In genomic region chr3:156483426-156483825, GRCh38 we compare ENCODE assay signal across 1 cellular context.
A peak's percentile ranks its signal among the peaks of the same experiment; 100 is the strongest.
TF ChIP-seq lines count a peak whose summit lies in the region.

No MANE protein-coding gene starts in this region.

TF ChIP-seq in K562, 482 proteins besides CTCF, POLR2A, EP300 and RAD21 (continued from another document and continues in another):
- TF ChIP-seq PATZ1 (CRISPR knock-in tag; IDR thresholded peaks at IDR 0.05; ENCODE audit: borderline replicate concordance) (no peak), ZNF217 (CRISPR knock-in tag; IDR thresholded peaks at IDR 0.05) (no peak), SMARCE1 (IDR thresholded peaks at IDR 0.05) (peak; percentile 52; the same call in 1 of the 2 replicates), ZNF184 (CRISPR knock-in tag; IDR thresholded peaks at IDR 0.05) (no peak), GATAD2B (IDR thresholded peaks at IDR 0.05; ENCODE audit: borderline replicate concordance) (no peak), NFE2 (IDR thresholded peaks at IDR 0.05; ENCODE audit: low read depth) (peak; percentile 87), BCOR (IDR thresholded peaks at IDR 0.05) (no peak), ZKSCAN3 (CRISPR knock-in tag; IDR thresholded peaks at IDR 0.05) (no peak), GTF2F1 (IDR thresholded peaks at IDR 0.05; ENCODE audit: low read depth, low read length) (no peak), ZNF175 (CRISPR knock-in tag; IDR thresholded peaks at IDR 0.05; ENCODE audit: low read depth) (no peak), TEAD1 (CRISPR knock-in tag; IDR thresholded peaks at IDR 0.05) (0 out of 4 replicates have a peak, but pooled peaks of 1 of the 2 experiments have one; percentile 49), TCF7 (IDR thresholded peaks at IDR 0.05; ENCODE audit: borderline replicate concordance) (no peak), ZNF263 (CRISPR knock-in tag; IDR thresholded peaks at IDR 0.05; ENCODE audit: borderline replicate concordance) (no peak), SAFB (IDR thresholded peaks at IDR 0.05; ENCODE audit: borderline replicate concordance, low read depth, low read length) (no peak), ZFX (CRISPR knock-in tag; IDR thresholded peaks at IDR 0.05) (no peak), CCNT2 (IDR thresholded peaks at IDR 0.05; ENCODE audit: borderline replicate concordance, extremely low read depth, insufficient read length, low read depth, low read length) (no peak), OTX1 (CRISPR knock-in tag; IDR thresholded peaks at IDR 0.05) (no peak), TEAD2 (tag; IDR thresholded peaks at IDR 0.05) (no peak), JUNB (CRISPR knock-in tag; conservative IDR thresholded peaks at IDR 0.05) (no peak), KDM4B (IDR thresholded peaks at IDR 0.05; ENCODE audit: borderline replicate concordance in 2 of 2, low read depth in 1 of 2) (no peak), RAD51 (IDR thresholded peaks at IDR 0.05; ENCODE audit: borderline replicate concordance, low read depth) (no peak), U2AF1 (optimal IDR thresholded peaks at IDR 0.05; ENCODE audit: low read depth, low read length) (no peak), USF2 (CRISPR knock-in tag; IDR thresholded peaks at IDR 0.05) (no peak), WHSC1 (IDR thresholded peaks at IDR 0.05; ENCODE audit: low read length) (no peak), HCFC1 (IDR thresholded peaks at IDR 0.05; ENCODE audit: low read depth, low read length) (no peak), CBX5 (IDR thresholded peaks at IDR 0.05; ENCODE audit: borderline replicate concordance, low read depth) (no peak), FOXK2 (conservative IDR thresholded peaks at IDR 0.05 in 1 of 2, IDR thresholded peaks at IDR 0.05 in 1 of 2; ENCODE audit: low read depth in 2 of 2) (peak; percentile 80 to 87), NRF1 (conservative IDR thresholded peaks at IDR 0.05 in 1 of 2, IDR thresholded peaks at IDR 0.05 in 1 of 2) (no peak; a peak in 1 of 4 replicates), ZNF707 (CRISPR knock-in tag; conservative IDR thresholded peaks at IDR 0.05) (no peak), ARID4B (CRISPR knock-in tag; IDR thresholded peaks at IDR 0.05) (no peak), NR4A1 (CRISPR knock-in tag; IDR thresholded peaks at IDR 0.05) (no peak), NR4A1 (tag; IDR thresholded peaks at IDR 0.05) (no peak), ZNF274 (IDR thresholded peaks at IDR 0.05; ENCODE audit: borderline replicate concordance, low read depth, low read length) (no peak), EP400 (IDR thresholded peaks at IDR 0.05) (no peak), SOX6 (IDR thresholded peaks at IDR 0.05) (no peak), RCOR1 (IDR thresholded peaks at IDR 0.05; ENCODE audit: borderline replicate concordance in 1 of 2, low read depth in 2 of 2, low read length in 2 of 2) (peak in 1 of 2 experiments; percentile 20; a peak in 1 of 4 replicates), CHD2 (IDR thresholded peaks at IDR 0.05; ENCODE audit: low read depth, low read length) (no peak)
- TF ChIP-seq, protein P1, sequence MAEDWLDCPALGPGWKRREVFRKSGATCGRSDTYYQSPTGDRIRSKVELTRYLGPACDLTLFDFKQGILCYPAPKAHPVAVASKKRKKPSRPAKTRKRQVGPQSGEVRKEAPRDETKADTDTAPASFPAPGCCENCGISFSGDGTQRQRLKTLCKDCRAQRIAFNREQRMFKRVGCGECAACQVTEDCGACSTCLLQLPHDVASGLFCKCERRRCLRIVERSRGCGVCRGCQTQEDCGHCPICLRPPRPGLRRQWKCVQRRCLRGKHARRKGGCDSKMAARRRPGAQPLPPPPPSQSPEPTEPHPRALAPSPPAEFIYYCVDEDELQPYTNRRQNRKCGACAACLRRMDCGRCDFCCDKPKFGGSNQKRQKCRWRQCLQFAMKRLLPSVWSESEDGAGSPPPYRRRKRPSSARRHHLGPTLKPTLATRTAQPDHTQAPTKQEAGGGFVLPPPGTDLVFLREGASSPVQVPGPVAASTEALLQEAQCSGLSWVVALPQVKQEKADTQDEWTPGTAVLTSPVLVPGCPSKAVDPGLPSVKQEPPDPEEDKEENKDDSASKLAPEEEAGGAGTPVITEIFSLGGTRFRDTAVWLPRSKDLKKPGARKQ (CRISPR knock-in tag; IDR thresholded peaks at IDR 0.05), result no peak
- TF ChIP-seq, protein P2, sequence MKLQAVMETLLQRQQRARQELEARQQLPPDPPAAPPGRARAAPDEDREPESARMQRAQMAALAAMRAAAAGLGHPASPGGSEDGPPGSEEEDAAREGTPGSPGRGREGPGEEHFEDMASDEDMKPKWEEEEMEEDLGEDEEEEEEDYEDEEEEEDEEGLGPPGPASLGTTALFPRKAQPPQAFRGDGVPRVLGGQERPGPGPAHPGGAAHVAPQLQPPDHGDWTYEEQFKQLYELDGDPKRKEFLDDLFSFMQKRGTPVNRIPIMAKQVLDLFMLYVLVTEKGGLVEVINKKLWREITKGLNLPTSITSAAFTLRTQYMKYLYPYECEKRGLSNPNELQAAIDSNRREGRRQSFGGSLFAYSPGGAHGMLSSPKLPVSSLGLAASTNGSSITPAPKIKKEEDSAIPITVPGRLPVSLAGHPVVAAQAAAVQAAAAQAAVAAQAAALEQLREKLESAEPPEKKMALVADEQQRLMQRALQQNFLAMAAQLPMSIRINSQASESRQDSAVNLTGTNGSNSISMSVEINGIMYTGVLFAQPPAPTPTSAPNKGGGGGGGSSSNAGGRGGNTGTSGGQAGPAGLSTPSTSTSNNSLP (IDR thresholded peaks at IDR 0.05; ENCODE audit: borderline replicate concordance, low read depth, low read length), result no peak
- TF ChIP-seq, protein P3, sequence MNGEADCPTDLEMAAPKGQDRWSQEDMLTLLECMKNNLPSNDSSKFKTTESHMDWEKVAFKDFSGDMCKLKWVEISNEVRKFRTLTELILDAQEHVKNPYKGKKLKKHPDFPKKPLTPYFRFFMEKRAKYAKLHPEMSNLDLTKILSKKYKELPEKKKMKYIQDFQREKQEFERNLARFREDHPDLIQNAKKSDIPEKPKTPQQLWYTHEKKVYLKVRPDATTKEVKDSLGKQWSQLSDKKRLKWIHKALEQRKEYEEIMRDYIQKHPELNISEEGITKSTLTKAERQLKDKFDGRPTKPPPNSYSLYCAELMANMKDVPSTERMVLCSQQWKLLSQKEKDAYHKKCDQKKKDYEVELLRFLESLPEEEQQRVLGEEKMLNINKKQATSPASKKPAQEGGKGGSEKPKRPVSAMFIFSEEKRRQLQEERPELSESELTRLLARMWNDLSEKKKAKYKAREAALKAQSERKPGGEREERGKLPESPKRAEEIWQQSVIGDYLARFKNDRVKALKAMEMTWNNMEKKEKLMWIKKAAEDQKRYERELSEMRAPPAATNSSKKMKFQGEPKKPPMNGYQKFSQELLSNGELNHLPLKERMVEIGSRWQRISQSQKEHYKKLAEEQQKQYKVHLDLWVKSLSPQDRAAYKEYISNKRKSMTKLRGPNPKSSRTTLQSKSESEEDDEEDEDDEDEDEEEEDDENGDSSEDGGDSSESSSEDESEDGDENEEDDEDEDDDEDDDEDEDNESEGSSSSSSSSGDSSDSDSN (IDR thresholded peaks at IDR 0.05; ENCODE audit: borderline replicate concordance in 1 of 2, low read depth in 2 of 2, low read length in 2 of 2), result no peak
- TF ChIP-seq, protein P4, sequence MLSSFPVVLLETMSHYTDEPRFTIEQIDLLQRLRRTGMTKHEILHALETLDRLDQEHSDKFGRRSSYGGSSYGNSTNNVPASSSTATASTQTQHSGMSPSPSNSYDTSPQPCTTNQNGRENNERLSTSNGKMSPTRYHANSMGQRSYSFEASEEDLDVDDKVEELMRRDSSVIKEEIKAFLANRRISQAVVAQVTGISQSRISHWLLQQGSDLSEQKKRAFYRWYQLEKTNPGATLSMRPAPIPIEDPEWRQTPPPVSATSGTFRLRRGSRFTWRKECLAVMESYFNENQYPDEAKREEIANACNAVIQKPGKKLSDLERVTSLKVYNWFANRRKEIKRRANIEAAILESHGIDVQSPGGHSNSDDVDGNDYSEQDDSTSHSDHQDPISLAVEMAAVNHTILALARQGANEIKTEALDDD (IDR thresholded peaks at IDR 0.05), result peak; percentile 55
- TF ChIP-seq, protein P5, sequence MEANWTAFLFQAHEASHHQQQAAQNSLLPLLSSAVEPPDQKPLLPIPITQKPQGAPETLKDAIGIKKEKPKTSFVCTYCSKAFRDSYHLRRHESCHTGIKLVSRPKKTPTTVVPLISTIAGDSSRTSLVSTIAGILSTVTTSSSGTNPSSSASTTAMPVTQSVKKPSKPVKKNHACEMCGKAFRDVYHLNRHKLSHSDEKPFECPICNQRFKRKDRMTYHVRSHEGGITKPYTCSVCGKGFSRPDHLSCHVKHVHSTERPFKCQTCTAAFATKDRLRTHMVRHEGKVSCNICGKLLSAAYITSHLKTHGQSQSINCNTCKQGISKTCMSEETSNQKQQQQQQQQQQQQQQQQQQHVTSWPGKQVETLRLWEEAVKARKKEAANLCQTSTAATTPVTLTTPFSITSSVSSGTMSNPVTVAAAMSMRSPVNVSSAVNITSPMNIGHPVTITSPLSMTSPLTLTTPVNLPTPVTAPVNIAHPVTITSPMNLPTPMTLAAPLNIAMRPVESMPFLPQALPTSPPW (CRISPR knock-in tag; IDR thresholded peaks at IDR 0.05), result no peak
- TF ChIP-seq, protein P6, sequence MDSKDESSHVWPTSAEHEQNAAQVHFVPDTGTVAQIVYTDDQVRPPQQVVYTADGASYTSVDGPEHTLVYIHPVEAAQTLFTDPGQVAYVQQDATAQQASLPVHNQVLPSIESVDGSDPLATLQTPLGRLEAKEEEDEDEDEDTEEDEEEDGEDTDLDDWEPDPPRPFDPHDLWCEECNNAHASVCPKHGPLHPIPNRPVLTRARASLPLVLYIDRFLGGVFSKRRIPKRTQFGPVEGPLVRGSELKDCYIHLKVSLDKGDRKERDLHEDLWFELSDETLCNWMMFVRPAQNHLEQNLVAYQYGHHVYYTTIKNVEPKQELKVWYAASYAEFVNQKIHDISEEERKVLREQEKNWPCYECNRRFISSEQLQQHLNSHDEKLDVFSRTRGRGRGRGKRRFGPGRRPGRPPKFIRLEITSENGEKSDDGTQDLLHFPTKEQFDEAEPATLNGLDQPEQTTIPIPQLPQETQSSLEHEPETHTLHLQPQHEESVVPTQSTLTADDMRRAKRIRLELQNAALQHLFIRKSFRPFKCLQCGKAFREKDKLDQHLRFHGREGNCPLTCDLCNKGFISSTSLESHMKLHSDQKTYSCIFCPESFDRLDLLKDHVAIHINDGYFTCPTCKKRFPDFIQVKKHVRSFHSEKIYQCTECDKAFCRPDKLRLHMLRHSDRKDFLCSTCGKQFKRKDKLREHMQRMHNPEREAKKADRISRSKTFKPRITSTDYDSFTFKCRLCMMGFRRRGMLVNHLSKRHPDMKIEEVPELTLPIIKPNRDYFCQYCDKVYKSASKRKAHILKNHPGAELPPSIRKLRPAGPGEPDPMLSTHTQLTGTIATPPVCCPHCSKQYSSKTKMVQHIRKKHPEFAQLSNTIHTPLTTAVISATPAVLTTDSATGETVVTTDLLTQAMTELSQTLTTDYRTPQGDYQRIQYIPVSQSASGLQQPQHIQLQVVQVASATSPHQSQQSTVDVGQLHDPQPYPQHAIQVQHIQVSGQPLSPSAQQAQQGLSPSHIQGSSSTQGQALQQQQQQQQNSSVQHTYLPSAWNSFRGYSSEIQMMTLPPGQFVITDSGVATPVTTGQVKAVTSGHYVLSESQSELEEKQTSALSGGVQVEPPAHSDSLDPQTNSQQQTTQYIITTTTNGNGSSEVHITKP (IDR thresholded peaks at IDR 0.05; ENCODE audit: partially characterized antibody), result no peak
- TF ChIP-seq, protein P7, sequence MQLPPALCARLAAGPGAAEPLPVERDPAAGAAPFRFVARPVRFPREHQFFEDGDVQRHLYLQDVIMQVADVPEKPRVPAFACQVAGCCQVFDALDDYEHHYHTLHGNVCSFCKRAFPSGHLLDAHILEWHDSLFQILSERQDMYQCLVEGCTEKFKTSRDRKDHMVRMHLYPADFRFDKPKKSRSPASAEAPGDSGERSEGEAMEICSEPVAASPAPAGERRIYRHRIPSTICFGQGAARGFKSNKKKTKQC (CRISPR knock-in tag; IDR thresholded peaks at IDR 0.05), result no peak
